ENCODE assay signal across 8 cellular contexts in genomic region chr16:2686912-2687507, GRCh38. TPM values are rescaled to one million over a fixed set of nuclear protein-coding genes. Genes with fewer than 3 reads are reported as not detected.
DNase-seq lines count a peak whose midpoint lies in the region; ATAC-seq lines count a peak whose summit lies in the region.

No MANE protein-coding gene starts in this region.

- H3K4me1 Mint-ChIP-seq in CD8-positive, alpha-beta memory T cell = peaks cover 26 to 38% (median 27%) of the 10 kb centered on the region in 3 donors

- CTCF ChIA-PET in CD8-positive, alpha-beta memory T cell (lab: Charles Lee) = interaction anchor here (0.6 kb wide), 1 partner anchor 319 kb away, joined by 4 read pairs; no protein-coding TSS in a partner anchor

- H3K27me3 Mint-ChIP-seq in CD8-positive, alpha-beta memory T cell = no peaks in the 10 kb centered on the region

- POLR2A ChIA-PET in CD8-positive, alpha-beta memory T cell (lab: Charles Lee) = no interaction called here

- peak overlapping the region; percentile 58 to 97 (median 90) for H3K27ac Mint-ChIP-seq in CD8-positive, alpha-beta memory T cell

- no peaks in the 10 kb centered on the region for H3K36me3 ChIP-seq in CD8-positive, alpha-beta memory T cell (ENCODE audit: insufficient read depth, low read length)

- H3K9me3 Mint-ChIP-seq in CD8-positive, alpha-beta memory T cell = no peaks in the 10 kb centered on the region

- peaks cover 0 to 18% (median 2%) of the 10 kb centered on the region in 3 donors for H3K36me3 Mint-ChIP-seq in CD8-positive, alpha-beta memory T cell

- H3K4me3 ChIP-seq in CD8-positive, alpha-beta memory T cell (ENCODE audit: low read length) = peak overlapping the region; percentile 32

- H3K9me3 ChIP-seq in CD8-positive, alpha-beta memory T cell (ENCODE audit: low read length) = no peaks in the 10 kb centered on the region

- H3K4me1 ChIP-seq in CD8-positive, alpha-beta memory T cell (ENCODE audit: insufficient read depth, low read length) = peaks cover 19% of the 10 kb centered on the region

- H3K4me3 Mint-ChIP-seq in CD8-positive, alpha-beta memory T cell = peak overlapping the region; percentile 67 to 88 (median 70)

- H3K27ac ChIP-seq in CD8-positive, alpha-beta memory T cell (ENCODE audit: low read depth, low read length) = no peak overlapping the region

- ATAC-seq in GM19468 (IDR thresholded peaks at IDR 0.05; ENCODE audit: extremely low read depth, unreplicated experiment) = peak; percentile 20
- no peak for ATAC-seq in HG03565 (IDR thresholded peaks at IDR 0.05; ENCODE audit: unreplicated experiment)

- no peak for DNase-seq in CD8-positive, alpha-beta memory T cell
- DNase-seq in NOMO-1 treated with dmso at 0.1 percent for 144 hours (lab: John Stamatoyannopoulos, UW; ENCODE audit: unreplicated experiment) = peak; percentile 80
- peak; percentile 78 for DNase-seq in germinal center (ENCODE audit: low spot score)
- DNase-seq in activated gamma-delta T cell treated with Interleukin-2 at 50 U/mL for 16 hours = no peak
- no peak for DNase-seq in activated CD4-positive, CD25-positive, alpha-beta regulatory T cell treated with anti-CD3 and anti-CD28 coated beads, Interleukin-2, amount 50 U/mL, for 72 hours
- DNase-seq in NCI-H1436 (lab: John Stamatoyannopoulos, UW) = no peak

- no peaks in the 10 kb centered on the region for H3K27me3 ChIP-seq in CD8-positive, alpha-beta memory T cell (ENCODE audit: insufficient read depth, low read length, poor library complexity, severe bottlenecking)

RNA-seq across cellular contexts. Expression of gene KCTD5, which starts 4.7 kb away (rescaled TPM):
- total RNA-seq in CD8-positive, alpha-beta memory T cell = 10 to 100 TPM; 49.7 to 50.5 TPM
- polyA plus RNA-seq in CD8-positive, alpha-beta memory T cell = 21.2 TPM

RNA-seq across cellular contexts. Expression of gene PRSS27, which starts 33.0 kb away (rescaled TPM):
- total RNA-seq in CD8-positive, alpha-beta memory T cell = 1 to 10 TPM; 1.3 to 1.6 TPM
- not detected for polyA plus RNA-seq in CD8-positive, alpha-beta memory T cell

Comparison
In these comparisons a context has a peak if more than half of its experiments do, and no peak if none do; other contexts are left out.
1. DNase-seq: peak in NOMO-1 treated with dmso at 0.1 percent for 144 hours (single experiment) and germinal center (single experiment); none in CD8-positive, alpha-beta memory T cell (0 of 5), activated gamma-delta T cell treated with Interleukin-2 at 50 U/mL for 16 hours (single experiment), activated CD4-positive, CD25-positive, alpha-beta regulatory T cell treated with anti-CD3 and anti-CD28 coated beads, Interleukin-2, amount 50 U/mL, for 72 hours (single experiment) and NCI-H1436 (single experiment).